ENCODE assay signal across 8 cellular contexts in genomic region chr15:90902996-90903732, GRCh38. TPM values are rescaled to one million over a fixed set of nuclear protein-coding genes. Genes with fewer than 3 reads are reported as not detected.
DNase-seq lines count a peak whose midpoint lies in the region; ATAC-seq and TF ChIP-seq lines count a peak whose summit lies in the region.

MAN2A2 (plus strand) TSS chr15:90903302; CDS start chr15:90904208, 906 bp downstream.

- H3K27ac ChIP-seq in right lobe of liver, result peak within 1 kb of the TSS; percentile 82 to 92 (median 84)

- no peak for TF ChIP-seq CTCF in right lobe of liver (IDR thresholded peaks at IDR 0.05)

- intact Hi-C loops in right lobe of liver (cut with DNase I), result no loop called here

- H3K36me3 ChIP-seq in right lobe of liver, result peaks cover 0 to 34% (median 16%) of the 10 kb centered on the region in 4 donors

- H3K4me1 ChIP-seq in right lobe of liver, result peaks cover 0 to 13% (median 3%) of the 10 kb centered on the region in 4 donors

- H3K4me3 ChIP-seq in right lobe of liver, result peak within 1 kb of the TSS; percentile 52 to 68 (median 68)

- ATAC-seq in HG02970 (IDR thresholded peaks at IDR 0.05; ENCODE audit: low FRiP score, unreplicated experiment) (peak; percentile 40), right lobe of liver (peak; percentile 74 to 83 (median 81))

- TF ChIP-seq POLR2A in right lobe of liver (IDR thresholded peaks at IDR 0.05), result peak; percentile 76

- 0% methylated on average over 5 of the region's 53 CpGs for WGBS in right lobe of liver (ENCODE audit: insufficient coverage, low coverage, low lambda C conversion rate, missing lambda C conversion rate)

- no peaks in the 10 kb centered on the region for H3K9me3 ChIP-seq in right lobe of liver

- H3K27me3 ChIP-seq in right lobe of liver, result no peaks in the 10 kb centered on the region

- DNase-seq in NCI-H2227 (lab: John Stamatoyannopoulos, UW; ENCODE audit: unreplicated experiment), result peak; percentile 55
- DNase-seq in NCI-H2227 treated with DMSO at 0.1 percent for 48 hours (lab: John Stamatoyannopoulos, UW), result no peak
- DNase-seq in NCI-H2196 treated with DMSO at 0.1 percent for 48 hours (lab: John Stamatoyannopoulos, UW; ENCODE audit: unreplicated experiment), result peak; percentile 36
- DNase-seq in activated CD4-positive, alpha-beta T cell treated with anti-CD3 and anti-CD28 coated beads, Interleukin-2, amount 50 U/mL, for 24 hours (ENCODE audit: low read depth in 1 of 2, low spot score in 1 of 2), result peak; percentile 64 to 71
- DNase-seq in dermis blood vessel endothelial cell, result peak; percentile 62
- peak; percentile 85 to 95 (median 91) for DNase-seq in right lobe of liver
- peak; percentile 82 for DNase-seq in stimulated activated CD4-positive, alpha-beta T cell treated with anti-CD3 and anti-CD28 coated beads, Interleukin-4, amount 100 ng/mL, for 24 hours

RNA-seq across cellular contexts. Expression of gene MAN2A2, which starts in this region (rescaled TPM):
- total RNA-seq in dermis blood vessel endothelial cell, result 23.1 and 38.7 TPM in 2 replicates
- 10 to 100 TPM; 41.4 to 91.6 (median 59.8) TPM for total RNA-seq in right lobe of liver
